Comparison of ENCODE assay signal across 15 cellular contexts in genomic region chr17:17934214-17934613, GRCh38. TPM values are rescaled to one million over a fixed set of nuclear protein-coding genes. Genes with fewer than 3 reads are reported as not detected.
"Had no signal": no experiment of that assay in that cellular context is flagged by ENCODE, and none has a peak within 500 bp of the region (broad histone marks: within the 10 kb centered on the region; RNA-seq: fewer than 3 reads in every experiment).

No MANE protein-coding gene starts in this region.

- FAIRE-seq: TTC549 had no signal

- H3K27me3 Mint-ChIP-seq: T-helper 17 cell had no signal

- H3K27ac ChIP-seq: brain microvascular endothelial cell, ovary, tibial artery had no signal

- DNase-seq: activated CD4-positive, alpha-beta T cell treated with anti-CD3 and anti-CD28 coated beads, Interleukin-2, amount 50 U/mL, for 4 hours; activated naive CD4-positive, alpha-beta T cell; activated T-cell treated with anti-CD3 and anti-CD28 coated beads, Interleukin-2, amount 50 U/mL, for 72 hours; brain microvascular endothelial cell; dermis blood vessel endothelial cell; glutamatergic neuron; left colon; ovary; Right ventricle myocardium superior; T-helper 17 cell; tibial artery had no signal

- H3K4me3 Mint-ChIP-seq: activated T-cell treated with anti-CD3 and anti-CD28 coated beads, Interleukin-2, amount 50 U/mL, for 72 hours; neural crest cell; T-helper 17 cell had no signal

- H3K27ac Mint-ChIP-seq: activated T-cell treated with anti-CD3 and anti-CD28 coated beads, Interleukin-2, amount 50 U/mL, for 72 hours; T-helper 17 cell had no signal

- H3K9me3 Mint-ChIP-seq: activated T-cell treated with anti-CD3 and anti-CD28 coated beads, Interleukin-2, amount 50 U/mL, for 72 hours; neural crest cell had no signal

- ATAC-seq: esophagus mucosa, left colon, T-helper 17 cell had no signal

- H3K4me3 ChIP-seq: ovary, skin epidermis, tibial artery had no signal

- H3K9me3 ChIP-seq: ovary, tibial artery had no signal

- H3K36me3 ChIP-seq: brain microvascular endothelial cell, ovary, tibial artery had no signal

- H3K27me3 ChIP-seq: brain microvascular endothelial cell, ovary, tibial artery had no signal

RNA-seq across cellular contexts. Expression of gene DRC3, which starts 38.4 kb away (rescaled TPM):
- total RNA-seq: T-helper 17 cell had no signal
